14 cellular contexts compared by ENCODE assay signal in the genomic region with DNA sequence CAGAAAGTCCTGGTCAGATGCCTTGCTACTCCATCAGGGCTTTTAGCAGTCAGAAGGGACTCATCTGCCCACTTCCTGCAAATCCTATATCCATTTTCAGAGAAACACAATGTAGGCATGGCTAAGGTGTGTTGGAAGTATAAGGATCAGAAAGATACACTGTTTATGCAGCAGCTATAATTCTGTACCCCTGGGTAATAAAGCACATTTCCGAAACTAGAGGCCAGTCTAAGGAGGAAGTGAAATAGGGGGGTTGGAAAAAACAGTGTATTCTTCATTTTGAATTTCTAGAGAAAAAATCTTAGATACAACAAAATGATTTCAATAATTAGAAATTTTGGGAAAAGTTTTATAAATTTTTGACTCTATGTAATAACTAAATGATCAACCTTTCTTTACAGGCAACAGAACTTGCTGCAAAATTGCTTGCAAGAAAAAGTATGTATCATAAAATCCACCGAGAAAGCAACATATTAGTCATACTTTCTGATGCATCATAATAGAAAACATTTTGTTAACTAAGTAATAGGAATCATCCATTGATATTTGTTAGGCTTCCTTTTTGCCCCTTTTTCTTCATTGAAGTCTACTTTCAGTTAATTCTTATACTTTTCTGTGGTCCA. TPM values are rescaled to one million over a fixed set of nuclear protein-coding genes. Genes with fewer than 3 reads are reported as not detected.
A peak's percentile ranks its signal among the peaks of the same experiment; 100 is the strongest.
DNase-seq lines count a peak whose midpoint lies in the region; ATAC-seq and TF ChIP-seq lines count a peak whose summit lies in the region.
"Had no signal": no experiment of that assay in that cellular context is flagged by ENCODE, and none has a peak within 500 bp of the region (broad histone marks: within the 10 kb centered on the region; RNA-seq: fewer than 3 reads in every experiment).

No MANE protein-coding gene starts in this region.

- H3K27ac ChIP-seq in SK-N-SH (ENCODE audit: low read depth in 2 of 2, low read length in 1 of 2), result peak overlapping the region in 1 of 2 experiments; percentile 55; a peak in 2 of 4 replicates
- H3K27ac ChIP-seq: 22Rv1, body of pancreas, upper lobe of right lung, VCaP had no signal

- no peaks in the 10 kb centered on the region for H3K9me3 Mint-ChIP-seq in WTC11

- H3K9ac ChIP-seq in SK-N-SH, result no peak overlapping the region

- H3K4me1 Mint-ChIP-seq in WTC11 (no peaks in the 10 kb centered on the region), T-helper 17 cell (no peaks in the 10 kb centered on the region)

- no peaks in the 10 kb centered on the region for H3K36me3 ChIP-seq in SK-N-SH (replicated peaks in 1 of 2; ENCODE audit: control insufficient read depth in 1 of 2, insufficient read depth in 2 of 2, low read length in 1 of 2)
- H3K36me3 ChIP-seq: upper lobe of right lung had no signal

- H2AFZ ChIP-seq in SK-N-SH (ENCODE audit: low read depth), result no peak overlapping the region

- CTCF ChIA-PET in SK-N-SH (lab: Yijun Ruan, JAX), result no interaction called here
- CTCF ChIA-PET in WTC11 (lab: Charles Lee), result no interaction called here

- no peaks in the 10 kb centered on the region for H3K27me3 ChIP-seq in SK-N-SH (ENCODE audit: insufficient read depth)
- H3K27me3 ChIP-seq: body of pancreas, upper lobe of right lung had no signal

- H3K36me3 Mint-ChIP-seq in WTC11 (no peaks in the 10 kb centered on the region), T-helper 17 cell (ENCODE audit: low read depth) (no peaks in the 10 kb centered on the region)

- H4K20me1 ChIP-seq in SK-N-SH (ENCODE audit: insufficient read depth), result no peaks in the 10 kb centered on the region

- DNase-seq in SK-N-SH, result no peak
- DNase-seq in HUDEP-2 (lab: John Stamatoyannopoulos, UW; ENCODE audit: unreplicated experiment in 76 of 76), result no peak
- DNase-seq in stimulated activated CD4-positive, alpha-beta T cell treated with anti-CD3 and anti-CD28 coated beads, Interleukin-2, amount 100 ng/mL, for 48 hours, result no peak
- DNase-seq in WTC11 (ENCODE audit: low spot score), result no peak
- DNase-seq in T-helper 17 cell, result no peak
- DNase-seq: activated T-cell treated with anti-CD3 and anti-CD28 coated beads, Interleukin-2, amount 50 U/mL, for 48 hours; body of pancreas; DMS 273 treated with DMSO at 0.1 percent for 48 hours; upper lobe of right lung had no signal

- H3K9me3 ChIP-seq in SK-N-SH (no peaks in the 10 kb centered on the region), T-helper 17 cell (ENCODE audit: control insufficient read depth, low read length, poor library complexity, severe bottlenecking) (no peaks in the 10 kb centered on the region)
- H3K9me3 ChIP-seq: body of pancreas, upper lobe of right lung had no signal

- no peaks in the 10 kb centered on the region for H3K9me2 ChIP-seq in SK-N-SH

- no peak overlapping the region for H3K4me2 ChIP-seq in SK-N-SH

- H3K4me1 ChIP-seq in SK-N-SH (ENCODE audit: control insufficient read depth in 1 of 2, insufficient read depth in 2 of 2, low read depth in 1 of 2, low read length in 1 of 2), result peaks cover 0 to 15% of the 10 kb centered on the region in 2 experiments; a peak in 3 of 4 replicates
- H3K4me1 ChIP-seq: body of pancreas, upper lobe of right lung had no signal

- no peak for TF ChIP-seq RAD21 in SK-N-SH (IDR thresholded peaks at IDR 0.05; ENCODE audit: low read length)

- H3F3A ChIP-seq in SK-N-SH (replicated peaks; ENCODE audit: insufficient read depth), result peaks cover 6% of the 10 kb centered on the region

- POLR2A ChIA-PET in SK-N-SH (lab: Yijun Ruan, JAX), result no interaction called here
- POLR2A ChIA-PET in WTC11 (lab: Charles Lee), result no interaction called here

- H3K79me2 ChIP-seq in SK-N-SH (ENCODE audit: insufficient read depth), result no peaks in the 10 kb centered on the region

- H3K4me3 ChIP-seq in SK-N-SH (ENCODE audit: low read depth in 2 of 2, low read length in 1 of 2), result no peak overlapping the region
- H3K4me3 ChIP-seq: body of pancreas, upper lobe of right lung had no signal

- no peaks in the 10 kb centered on the region for H3K27me3 Mint-ChIP-seq in WTC11 (ENCODE audit: low read depth)
- H3K27me3 Mint-ChIP-seq in T-helper 17 cell, result no peaks in the 10 kb centered on the region

- WGBS in SK-N-SH (ENCODE audit: low lambda C conversion rate), result 52% methylated on average over 2 of the region's 2 CpGs

- no peak; the same call in 2 of the 3 replicates for ATAC-seq in SK-N-SH treated with all-trans-retinoic acid at 6 μM for 48 hours
- peak; percentile 75 for ATAC-seq in HG02588 (IDR thresholded peaks at IDR 0.05; ENCODE audit: unreplicated experiment)
- peak; percentile 65 for ATAC-seq in HG03196 (IDR thresholded peaks at IDR 0.05; ENCODE audit: unreplicated experiment)
- ATAC-seq in WTC11, result no peak
- no peak for ATAC-seq in T-helper 17 cell
- ATAC-seq: body of pancreas, upper lobe of right lung had no signal

- no peak for TF ChIP-seq CTCF in SK-N-SH (IDR thresholded peaks at IDR 0.05)
- TF ChIP-seq CTCF in WTC11 (IDR thresholded peaks at IDR 0.05), result no peak

- H3K4me3 Mint-ChIP-seq in WTC11 (no peak overlapping the region), T-helper 17 cell (no peak overlapping the region)

- no peak for TF ChIP-seq EP300 in SK-N-SH (IDR thresholded peaks at IDR 0.05; ENCODE audit: borderline replicate concordance in 1 of 2, low read depth in 1 of 2, low read length in 1 of 2)

- H3K27ac Mint-ChIP-seq in WTC11 (no peak overlapping the region), T-helper 17 cell (no peak overlapping the region)

TF ChIP-seq in SK-N-SH, 30 proteins besides CTCF, POLR2A, EP300 and RAD21:
- TF ChIP-seq TCF12 (IDR thresholded peaks at IDR 0.05) (no peak), FOSL2 (IDR thresholded peaks at IDR 0.05; ENCODE audit: borderline replicate concordance, low read depth) (peak; percentile 41; the same call in 1 of the 2 replicates)

TF ChIP-seq in SK-N-SH treated with all-trans-retinoic acid at 6 μM for 48 hours, 23 proteins besides CTCF, POLR2A, EP300 and RAD21:
- no peak for TF ChIP-seq CSDC2 (CRISPR knock-in tag; IDR thresholded peaks at IDR 0.05)
- TF ChIP-seq ARNTL (CRISPR knock-in tag; IDR thresholded peaks at IDR 0.05; ENCODE audit: borderline replicate concordance, low read depth), result no peak
- TF ChIP-seq TCF4 (CRISPR knock-in tag; IDR thresholded peaks at IDR 0.05; ENCODE audit: borderline replicate concordance), result no peak
- TF ChIP-seq ZNF70 (CRISPR knock-in tag; IDR thresholded peaks at IDR 0.05), result no peak
- no peak for TF ChIP-seq ZNF565 (CRISPR knock-in tag; conservative IDR thresholded peaks at IDR 0.05; ENCODE audit: low read depth)
- no peak for TF ChIP-seq GLIS3 (CRISPR knock-in tag; IDR thresholded peaks at IDR 0.05)
- no peak for TF ChIP-seq CSRNP3 (CRISPR knock-in tag; IDR thresholded peaks at IDR 0.05)
- TF ChIP-seq SNAI2 (CRISPR knock-in tag; IDR thresholded peaks at IDR 0.05), result no peak

TF ChIP-seq in WTC11, 78 proteins besides CTCF, POLR2A, EP300 and RAD21 (continues in another document):
- TF ChIP-seq, protein P1, sequence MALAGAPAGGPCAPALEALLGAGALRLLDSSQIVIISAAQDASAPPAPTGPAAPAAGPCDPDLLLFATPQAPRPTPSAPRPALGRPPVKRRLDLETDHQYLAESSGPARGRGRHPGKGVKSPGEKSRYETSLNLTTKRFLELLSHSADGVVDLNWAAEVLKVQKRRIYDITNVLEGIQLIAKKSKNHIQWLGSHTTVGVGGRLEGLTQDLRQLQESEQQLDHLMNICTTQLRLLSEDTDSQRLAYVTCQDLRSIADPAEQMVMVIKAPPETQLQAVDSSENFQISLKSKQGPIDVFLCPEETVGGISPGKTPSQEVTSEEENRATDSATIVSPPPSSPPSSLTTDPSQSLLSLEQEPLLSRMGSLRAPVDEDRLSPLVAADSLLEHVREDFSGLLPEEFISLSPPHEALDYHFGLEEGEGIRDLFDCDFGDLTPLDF (CRISPR knock-in tag; IDR thresholded peaks at IDR 0.05), result no peak
- TF ChIP-seq MXD4 (CRISPR knock-in tag; IDR thresholded peaks at IDR 0.05; ENCODE audit: borderline replicate concordance) (no peak), TCF7 (CRISPR knock-in tag; IDR thresholded peaks at IDR 0.05; ENCODE audit: low read depth) (no peak), ELF4 (CRISPR knock-in tag; IDR thresholded peaks at IDR 0.05; ENCODE audit: low read depth) (no peak), AFF4 (CRISPR knock-in tag; IDR thresholded peaks at IDR 0.05; ENCODE audit: borderline replicate concordance) (no peak), RELA (CRISPR knock-in tag; IDR thresholded peaks at IDR 0.05; ENCODE audit: borderline replicate concordance) (no peak)

RNA-seq across cellular contexts. Expression of gene FSIP2, which starts 47.4 kb away (rescaled TPM):
- polyA plus RNA-seq in SK-N-SH (2012; rRNA removed), result not detected in 2 replicates
- under 0.01 TPM in 1 of 2 replicates, not detected in the other for polyA plus RNA-seq in SK-N-SH (2012; cell fraction: cytosol; rRNA removed)
- under 0.01 and 0.02 TPM in 2 replicates for polyA plus RNA-seq in SK-N-SH (2012; cell fraction: nucleus; rRNA removed)
- 1.9 to 2.2 TPM (median 1.9 TPM) in 3 replicates for total RNA-seq in WTC11 (2021)
- under 1 TPM; 0.50 to 0.57 TPM for total RNA-seq in T-helper 17 cell

Comparison
In these comparisons a context has a peak if more than half of its experiments do, and no peak if none do; other contexts are left out.
1. ATAC-seq: peak in HG02588 (single experiment) and HG03196 (single experiment); none in SK-N-SH treated with all-trans-retinoic acid at 6 μM for 48 hours (single experiment), WTC11 (single experiment) and T-helper 17 cell (single experiment).